9 cellular contexts compared by ENCODE assay signal in the genomic region with DNA sequence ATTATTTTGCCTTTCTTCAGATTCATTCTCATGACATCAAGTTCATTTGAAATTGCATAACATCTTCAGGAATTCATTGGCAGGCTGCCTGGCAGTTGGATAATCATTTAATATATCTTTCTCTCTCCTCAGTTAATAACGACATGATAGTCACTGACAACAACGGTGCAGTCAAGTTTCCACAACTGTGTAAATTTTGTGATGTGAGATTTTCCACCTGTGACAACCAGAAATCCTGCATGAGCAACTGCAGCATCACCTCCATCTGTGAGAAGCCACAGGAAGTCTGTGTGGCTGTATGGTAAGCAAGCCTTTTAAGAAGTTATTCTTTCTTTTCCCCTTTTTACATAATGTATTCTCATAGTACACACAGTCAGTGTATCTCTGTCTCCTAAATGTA. TPM values are rescaled to one million over a fixed set of nuclear protein-coding genes. Genes with fewer than 3 reads are reported as not detected.
A peak's percentile ranks its signal among the peaks of the same experiment; 100 is the strongest.
DNase-seq lines count a peak whose midpoint lies in the region; ATAC-seq, FAIRE-seq and TF ChIP-seq lines count a peak whose summit lies in the region.
"Had no signal": no experiment of that assay in that cellular context is flagged by ENCODE, and none has a peak within 500 bp of the region (broad histone marks: within the 10 kb centered on the region; RNA-seq: fewer than 3 reads in every experiment).

No MANE protein-coding gene starts in this region.

- no peaks in the 10 kb centered on the region for H3K27me3 Mint-ChIP-seq in HFFc6 (ENCODE audit: insufficient read depth)

- intact Hi-C loops in lower lobe of right lung (cut with DNase I), result no loop called here

- H3K27ac ChIP-seq in lower lobe of right lung, result peak overlapping the region; percentile 38
- H3K27ac ChIP-seq: SK-N-MC had no signal

- no peak overlapping the region for H3K27ac Mint-ChIP-seq in HFFc6

- FAIRE-seq in GM12892 (lab: Jason Lieb, UNC), result peak; percentile 71

- H3K4me1 Mint-ChIP-seq in HFFc6 (ENCODE audit: low read depth), result peaks cover 54% of the 10 kb centered on the region

- H3K36me3 Mint-ChIP-seq in HFFc6 (ENCODE audit: low read depth), result peaks cover 51% of the 10 kb centered on the region

- no peaks in the 10 kb centered on the region for H3K27me3 ChIP-seq in lower lobe of right lung (ENCODE audit: low read depth)

- TF ChIP-seq POLR2A in GM12892 (IDR thresholded peaks at IDR 0.05; ENCODE audit: low read depth, low read length), result no peak

- no peak overlapping the region for H3K4me3 ChIP-seq in lower lobe of right lung
- H3K4me3 ChIP-seq: SK-N-MC had no signal

- peaks cover 49% of the 10 kb centered on the region for H3K36me3 ChIP-seq in lower lobe of right lung

- no peaks in the 10 kb centered on the region for H3K9me3 ChIP-seq in lower lobe of right lung

- H3K4me3 Mint-ChIP-seq in HFFc6, result no peak overlapping the region

- H3K4me1 ChIP-seq in lower lobe of right lung, result peaks cover 96% of the 10 kb centered on the region

- ATAC-seq in lower lobe of right lung, result no peak

- H3K9me3 Mint-ChIP-seq in HFFc6, result no peaks in the 10 kb centered on the region

- TF ChIP-seq CTCF in HFFc6 (IDR thresholded peaks at IDR 0.05) (no peak), lower lobe of right lung (IDR thresholded peaks at IDR 0.05) (no peak)

- DNase-seq in GM12892 (ENCODE audit: insufficient read length) (no peak), HFFc6 (peak; percentile 36), NCI-H226 (peak; percentile 48), amniotic epithelial cell (ENCODE audit: low read depth) (peak; percentile 80), lower lobe of right lung (no peak), GDM1 (lab: John Stamatoyannopoulos, UW) (no peak), NCI-H526 treated with DMSO at 0.1 percent for 48 hours (lab: John Stamatoyannopoulos, UW) (no peak), NCI-H526 (lab: John Stamatoyannopoulos, UW) (no peak)

RNA-seq across cellular contexts. Expression of a gene that starts 38.2 kb away (rescaled TPM):
- polyA plus RNA-seq in GM12892 (2012; ENCODE audit: missing spikeins), result 0.15 TPM
- 100 to 1,000 TPM in 4 of 6 experiments, 10 to 100 TPM in 2; 78.5 to 135 (median 118) TPM for total RNA-seq in HFFc6 (2021; fragmentation: NEBNext Ultra II Directional; extraction: Animal tissue kit (Norgen Biotek cat#: 25700))
- total RNA-seq in lower lobe of right lung, result 289 TPM

Comparison
In these comparisons a context has a peak if more than half of its experiments do, and no peak if none do; other contexts are left out.
1. DNase-seq: peak in HFFc6 (single experiment), NCI-H226 (single experiment) and amniotic epithelial cell (single experiment); none in GM12892 (single experiment), lower lobe of right lung (single experiment), GDM1 (single experiment), NCI-H526 treated with DMSO at 0.1 percent for 48 hours (single experiment) and NCI-H526 (0 of 2).